ENCODE assay signal across 1 cellular context in genomic region chr7:73522081-73522818, GRCh38.
TF ChIP-seq lines count a peak whose summit lies in the region.

Gene BAZ1B, minus strand, starts transcription at chr7:73522293. Its CDS starts 360 bp downstream, at chr7:73521933.

TF ChIP-seq in H1, 55 proteins besides CTCF, POLR2A, EP300 and RAD21 (continued from another document):
- TF ChIP-seq KDM1A (IDR thresholded peaks at IDR 0.05; ENCODE audit: borderline replicate concordance, low read length) (no peak), RXRA (IDR thresholded peaks at IDR 0.05; ENCODE audit: insufficient read depth, low read depth, low read length) (no peak), TEAD4 (IDR thresholded peaks at IDR 0.05; ENCODE audit: low read depth, low read length) (no peak), FOSL1 (IDR thresholded peaks at IDR 0.05; ENCODE audit: insufficient read depth, low read depth, low read length) (no peak), SP4 (IDR thresholded peaks at IDR 0.05; ENCODE audit: low read length) (no peak), JUND (IDR thresholded peaks at IDR 0.05; ENCODE audit: low read length) (no peak), EZH2 (IDR thresholded peaks at IDR 0.05; ENCODE audit: low read depth, low read length, severe bottlenecking) (no peak), RNF2 (IDR thresholded peaks at IDR 0.05; ENCODE audit: borderline replicate concordance, low read depth, low read length, missing control alignments, poor library complexity, severe bottlenecking) (no peak), POLR2AphosphoS5 (IDR thresholded peaks at IDR 0.05; ENCODE audit: low read depth, low read length) (peak; percentile 64), BCL11A (IDR thresholded peaks at IDR 0.05; ENCODE audit: low read depth in 2 of 2, low read length in 2 of 2) (no peak), HDAC2 (IDR thresholded peaks at IDR 0.05; ENCODE audit: borderline replicate concordance in 1 of 2, low read depth in 2 of 2, low read length in 2 of 2) (0 out of 4 replicates have a peak, but pooled peaks of 1 of the 2 experiments have one; percentile 43), SIX5 (IDR thresholded peaks at IDR 0.05; ENCODE audit: low read depth, low read length) (no peak), RBBP5 (IDR thresholded peaks at IDR 0.05; ENCODE audit: borderline replicate concordance, low read depth, low read length) (peak; percentile 32; the same call in 1 of the 2 replicates), KDM4A (IDR thresholded peaks at IDR 0.05; ENCODE audit: low read depth, low read length, severe bottlenecking) (peak; percentile 70), CTBP2 (IDR thresholded peaks at IDR 0.05; ENCODE audit: borderline replicate concordance, insufficient read depth, insufficient read length, low read length) (no peak), POU5F1 (IDR thresholded peaks at IDR 0.05; ENCODE audit: low read depth, low read length) (no peak), BACH1 (IDR thresholded peaks at IDR 0.05; ENCODE audit: low read length) (no peak), TBP (IDR thresholded peaks at IDR 0.05; ENCODE audit: low read depth, low read length) (peak; percentile 80), SIN3A (conservative IDR thresholded peaks at IDR 0.05 in 1 of 2, IDR thresholded peaks at IDR 0.05 in 1 of 2; ENCODE audit: low read depth in 1 of 2, low read length in 2 of 2) (peak in 1 of 2 experiments; percentile 84; a peak in 2 of 4 replicates), SIRT6 (IDR thresholded peaks at IDR 0.05; ENCODE audit: low read length) (no peak), USF2 (IDR thresholded peaks at IDR 0.05; ENCODE audit: low read length) (no peak), HDAC6 (IDR thresholded peaks at IDR 0.05; ENCODE audit: low read depth, low read length) (no peak), TAF7 (optimal IDR thresholded peaks at IDR 0.05; ENCODE audit: borderline replicate concordance, low read depth, low read length) (peak; percentile 19), CBX8 (IDR thresholded peaks at IDR 0.05; ENCODE audit: borderline replicate concordance, low read depth, low read length) (no peak), ZNF274 (IDR thresholded peaks at IDR 0.05; ENCODE audit: borderline replicate concordance, extremely low read depth, low read length) (no peak), E2F6 (IDR thresholded peaks at IDR 0.05) (peak; percentile 72), SUZ12 (IDR thresholded peaks at IDR 0.05; ENCODE audit: low read length) (no peak), YY1 (IDR thresholded peaks at IDR 0.05; ENCODE audit: low read depth, low read length) (peak; percentile 65; the same call in 1 of the 2 replicates), CHD1 (IDR thresholded peaks at IDR 0.05; ENCODE audit: low read depth, low read length) (0 out of 2 replicates have a peak, but pooled peaks have one; percentile 29), CHD7 (IDR thresholded peaks at IDR 0.05; ENCODE audit: insufficient replicate concordance, low read length) (no peak), GABPA (IDR thresholded peaks at IDR 0.05; ENCODE audit: borderline replicate concordance, insufficient read depth, low read length) (no peak), SP1 (IDR thresholded peaks at IDR 0.05; ENCODE audit: low read depth, low read length) (peak; percentile 98), ATF2 (IDR thresholded peaks at IDR 0.05; ENCODE audit: low read length) (no peak), TAF1 (IDR thresholded peaks at IDR 0.05; ENCODE audit: low read depth, low read length) (peak; percentile 94)
